11 cellular contexts compared by ENCODE assay signal in the genomic region with DNA sequence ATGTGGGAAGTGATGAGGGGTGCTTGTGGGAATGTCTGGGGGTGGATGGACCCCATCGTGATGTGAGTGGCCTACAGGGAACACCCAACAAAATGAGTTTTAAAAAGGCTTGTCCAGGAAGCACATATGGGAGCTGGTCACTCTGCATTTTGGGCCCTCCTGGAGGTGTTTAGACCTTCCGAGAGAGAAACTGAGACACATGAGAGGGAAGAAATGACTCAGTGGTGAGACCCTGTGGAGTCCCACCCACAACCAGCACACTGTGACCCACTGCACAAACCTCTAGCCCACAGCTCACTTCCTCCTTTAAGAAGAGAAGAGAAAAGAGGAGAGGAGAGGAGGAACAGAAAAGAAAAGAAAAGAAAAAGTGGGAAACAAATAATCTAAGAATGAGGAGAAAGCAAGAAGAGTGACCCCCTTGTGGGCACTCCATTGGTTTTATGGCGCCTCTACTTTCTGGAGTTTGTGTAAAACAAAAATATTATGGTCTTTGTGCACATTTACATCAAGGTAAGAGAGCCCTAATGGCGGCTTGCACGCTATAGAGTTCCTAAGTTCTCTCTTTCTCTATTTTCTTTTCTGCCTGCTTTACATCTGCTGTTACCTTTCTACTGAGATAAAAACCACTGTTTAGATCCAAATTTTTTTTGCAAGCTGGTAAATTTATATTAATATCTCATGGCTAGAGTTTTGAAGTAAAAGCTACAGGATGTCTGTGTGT. TPM values are rescaled to one million over a fixed set of nuclear protein-coding genes. Genes with fewer than 3 reads are reported as not detected.
DNase-seq lines count a peak whose midpoint lies in the region; ATAC-seq and TF ChIP-seq lines count a peak whose summit lies in the region.
"Had no signal": no experiment of that assay in that cellular context is flagged by ENCODE, and none has a peak within 500 bp of the region (broad histone marks: within the 10 kb centered on the region; RNA-seq: fewer than 3 reads in every experiment).

No MANE protein-coding gene starts in this region.

- H3K27ac Mint-ChIP-seq in stimulated activated memory B cell treated with anti-CD40 and anti-IgM and Interleukin-4, amounts not matched to agents 10 μg/mL and 1 μg/mL and 100 μg/mL, for 72 hours, result peak overlapping the region; percentile 97
- H3K27ac Mint-ChIP-seq: activated T-helper 17 cell treated with anti-CD3 and anti-CD28 coated beads, Interleukin-2, amount 50 U/mL, for 72 hours had no signal

- no peaks in the 10 kb centered on the region for H3K36me3 ChIP-seq in prostate gland

- ATAC-seq in GM21825 (IDR thresholded peaks at IDR 0.05; ENCODE audit: unreplicated experiment) (peak; percentile 78), HG03521 (IDR thresholded peaks at IDR 0.05; ENCODE audit: unreplicated experiment) (peak; percentile 69)
- peak; percentile 96 for ATAC-seq in stimulated activated memory B cell treated with anti-CD40 and anti-IgM and Interleukin-4, amounts not matched to agents 10 μg/mL and 1 μg/mL and 100 μg/mL, for 72 hours
- ATAC-seq: activated T-helper 17 cell treated with anti-CD3 and anti-CD28 coated beads, Interleukin-2, amount 50 U/mL, for 72 hours had no signal

- DNase-seq in SIG-M5 treated with dmso at 0.1 percent for 504 hours (lab: John Stamatoyannopoulos, UW; ENCODE audit: unreplicated experiment), result peak; percentile 36
- no peak for DNase-seq in SIG-M5 (lab: John Stamatoyannopoulos, UW)
- DNase-seq in cerebellar cortex (ENCODE audit: low spot score), result no peak
- DNase-seq in prostate gland (ENCODE audit: low spot score), result no peak
- DNase-seq in activated naive CD4-positive, alpha-beta T cell treated with anti-CD3 and anti-CD28 coated beads, Interleukin-2, amount 50 U/mL, for 16 hours, result no peak
- DNase-seq: NCI-H1048, SW 1271 had no signal

- peaks cover 6% of the 10 kb centered on the region for H3K9me3 Mint-ChIP-seq in stimulated activated memory B cell treated with anti-CD40 and anti-IgM and Interleukin-4, amounts not matched to agents 10 μg/mL and 1 μg/mL and 100 μg/mL, for 72 hours
- H3K9me3 Mint-ChIP-seq: activated T-helper 17 cell treated with anti-CD3 and anti-CD28 coated beads, Interleukin-2, amount 50 U/mL, for 72 hours had no signal

- H3K27me3 ChIP-seq in prostate gland (replicated peaks; ENCODE audit: insufficient read depth), result no peaks in the 10 kb centered on the region

- WGBS in prostate gland, result 52% methylated on average over 5 of the region's 5 CpGs

- H3K4me3 ChIP-seq in prostate gland, result no peak overlapping the region

- H3K4me1 Mint-ChIP-seq in stimulated activated memory B cell treated with anti-CD40 and anti-IgM and Interleukin-4, amounts not matched to agents 10 μg/mL and 1 μg/mL and 100 μg/mL, for 72 hours, result peaks cover 61% of the 10 kb centered on the region
- H3K4me1 Mint-ChIP-seq: activated T-helper 17 cell treated with anti-CD3 and anti-CD28 coated beads, Interleukin-2, amount 50 U/mL, for 72 hours had no signal

- peaks cover 8% of the 10 kb centered on the region for H3K36me3 Mint-ChIP-seq in stimulated activated memory B cell treated with anti-CD40 and anti-IgM and Interleukin-4, amounts not matched to agents 10 μg/mL and 1 μg/mL and 100 μg/mL, for 72 hours

- no peaks in the 10 kb centered on the region for H3K4me1 ChIP-seq in prostate gland (replicated peaks)

- H3K4me3 Mint-ChIP-seq in stimulated activated memory B cell treated with anti-CD40 and anti-IgM and Interleukin-4, amounts not matched to agents 10 μg/mL and 1 μg/mL and 100 μg/mL, for 72 hours, result peak overlapping the region; percentile 88
- H3K4me3 Mint-ChIP-seq: activated T-helper 17 cell treated with anti-CD3 and anti-CD28 coated beads, Interleukin-2, amount 50 U/mL, for 72 hours had no signal

- intact Hi-C loops in prostate gland (cut with DNase I), result no loop called here

- no peak for TF ChIP-seq POLR2A in prostate gland (IDR thresholded peaks at IDR 0.05)

- TF ChIP-seq CTCF in prostate gland (IDR thresholded peaks at IDR 0.05), result no peak

- H3K27ac ChIP-seq in prostate gland, result no peak overlapping the region

- H3K9me3 ChIP-seq in prostate gland, result no peaks in the 10 kb centered on the region

- H3K27me3 Mint-ChIP-seq in stimulated activated memory B cell treated with anti-CD40 and anti-IgM and Interleukin-4, amounts not matched to agents 10 μg/mL and 1 μg/mL and 100 μg/mL, for 72 hours, result no peaks in the 10 kb centered on the region

RNA-seq across cellular contexts. Expression of gene LILRB1, which starts 13.3 kb away (rescaled TPM):
- 1 to 10 TPM in 1 of 2 donors, under 1 TPM in 1; 0.68 to 1.2 TPM for total RNA-seq in prostate gland

RNA-seq across cellular contexts. Expression of gene LILRA1, which starts 23.6 kb away (rescaled TPM):
- total RNA-seq in prostate gland, result 1 to 10 TPM in 1 of 2 donors, under 1 TPM in 1; 0.96 to 1.7 TPM
- total RNA-seq: activated T-helper 17 cell treated with anti-CD3 and anti-CD28 coated beads, Interleukin-2, amount 50 U/mL, for 72 hours had no signal

RNA-seq across cellular contexts. Expression of gene LILRA2, which starts 43.4 kb away (rescaled TPM):
- total RNA-seq in prostate gland, result 1 to 10 TPM; 1.6 to 2.5 TPM
- total RNA-seq: activated T-helper 17 cell treated with anti-CD3 and anti-CD28 coated beads, Interleukin-2, amount 50 U/mL, for 72 hours had no signal

RNA-seq across cellular contexts. Expression of gene LILRB4, which starts 45.8 kb away (rescaled TPM):
- 1 to 10 TPM; 1.6 to 5.7 TPM for total RNA-seq in prostate gland
- total RNA-seq: activated T-helper 17 cell treated with anti-CD3 and anti-CD28 coated beads, Interleukin-2, amount 50 U/mL, for 72 hours had no signal
